In the genomic region with DNA sequence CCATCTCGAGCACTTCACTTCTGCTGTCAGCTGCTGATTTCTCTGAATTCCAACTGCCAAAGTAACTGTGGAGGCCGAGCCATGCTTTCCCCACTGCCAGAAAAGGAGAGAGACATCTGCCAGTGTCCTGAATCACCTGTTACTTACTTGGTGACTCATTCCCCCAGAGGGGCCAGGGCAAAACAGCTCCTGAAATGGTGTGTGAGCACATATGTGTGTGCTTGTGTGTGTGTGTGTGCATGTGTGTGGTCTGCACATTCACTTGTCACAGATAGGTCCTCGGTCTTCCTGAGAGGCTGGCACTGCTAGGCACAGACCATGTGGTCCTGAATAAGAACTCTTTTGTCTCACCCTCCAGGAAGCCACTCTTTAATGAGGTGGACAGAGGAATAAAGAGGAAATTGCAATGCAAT, we compare ENCODE assay signal across 11 cellular contexts.
DNase-seq lines count a peak whose midpoint lies in the region; ATAC-seq and TF ChIP-seq lines count a peak whose summit lies in the region.
"Had no signal": no experiment of that assay in that cellular context is flagged by ENCODE, and none has a peak within 500 bp of the region (broad histone marks: within the 10 kb centered on the region; RNA-seq: fewer than 3 reads in every experiment).

No MANE protein-coding gene starts in this region.

- H3K27ac ChIP-seq in ACC112 (ENCODE audit: low read depth, low read length) (no peak overlapping the region), ascending aorta (no peak overlapping the region)
- H3K27ac ChIP-seq: BLaER1, tibial artery had no signal

- H3K27me3 ChIP-seq in ACC112 (ENCODE audit: insufficient read depth, low read length) (no peaks in the 10 kb centered on the region), ascending aorta (no peaks in the 10 kb centered on the region)
- H3K27me3 ChIP-seq: BLaER1, tibial artery had no signal

- no peak overlapping the region for H3K4me3 ChIP-seq in ACC112 (ENCODE audit: low read depth, low read length)
- H3K4me3 ChIP-seq in ascending aorta: no peak overlapping the region
- H3K4me3 ChIP-seq: BLaER1, tibial artery had no signal

- H3K36me3 ChIP-seq in ACC112 (ENCODE audit: insufficient read depth, low read length): no peaks in the 10 kb centered on the region
- H3K36me3 ChIP-seq in ascending aorta: no peaks in the 10 kb centered on the region
- H3K36me3 ChIP-seq: BLaER1, tibial artery had no signal

- H3K9me3 ChIP-seq in ascending aorta: no peaks in the 10 kb centered on the region
- H3K9me3 ChIP-seq: BLaER1, tibial artery had no signal

- DNase-seq in LHCN-M2 (ENCODE audit: low read depth) (peak; percentile 97), astrocyte of the hippocampus (ENCODE audit: low read depth, low spot score) (peak; percentile 59), iPS-NIHi7 (ENCODE audit: extremely low spot score) (peak; percentile 22), NCI-H146 treated with DMSO at 0.1 percent for 48 hours (lab: John Stamatoyannopoulos, UW; ENCODE audit: unreplicated experiment) (no peak), ascending aorta (ENCODE audit: low spot score in 2 of 2) (no peak)
- DNase-seq: Kasumi-1, tibial artery had no signal

- H3K79me2 ChIP-seq in ACC112 (ENCODE audit: control insufficient read depth, insufficient read depth, low read length, unreplicated experiment): no peaks in the 10 kb centered on the region

- H2AFZ ChIP-seq in ACC112 (ENCODE audit: low read length, unreplicated experiment): peak overlapping the region; percentile 21

- peaks cover 26% of the 10 kb centered on the region for H3K4me1 ChIP-seq in ACC112 (ENCODE audit: control insufficient read depth, insufficient read depth, low read length, unreplicated experiment)
- no peaks in the 10 kb centered on the region for H3K4me1 ChIP-seq in ascending aorta
- H3K4me1 ChIP-seq: BLaER1, tibial artery had no signal

- ATAC-seq in GM21528 (IDR thresholded peaks at IDR 0.05; ENCODE audit: low FRiP score, unreplicated experiment) (no peak), HG03097 (IDR thresholded peaks at IDR 0.05; ENCODE audit: low FRiP score, unreplicated experiment) (no peak)

- TF ChIP-seq CTCF in ascending aorta (IDR thresholded peaks at IDR 0.05): no peak

- intact Hi-C loops in ascending aorta (cut with DNase I): no loop called here

Comparison
In these comparisons a context has a peak if more than half of its experiments do, and no peak if none do; other contexts are left out.
1. DNase-seq: peak in LHCN-M2 (single experiment), astrocyte of the hippocampus (single experiment) and iPS-NIHi7 (single experiment); none in NCI-H146 treated with DMSO at 0.1 percent for 48 hours (single experiment) and ascending aorta (0 of 2).